Comparison of ENCODE assay signal across 1 cellular context in the genomic region with DNA sequence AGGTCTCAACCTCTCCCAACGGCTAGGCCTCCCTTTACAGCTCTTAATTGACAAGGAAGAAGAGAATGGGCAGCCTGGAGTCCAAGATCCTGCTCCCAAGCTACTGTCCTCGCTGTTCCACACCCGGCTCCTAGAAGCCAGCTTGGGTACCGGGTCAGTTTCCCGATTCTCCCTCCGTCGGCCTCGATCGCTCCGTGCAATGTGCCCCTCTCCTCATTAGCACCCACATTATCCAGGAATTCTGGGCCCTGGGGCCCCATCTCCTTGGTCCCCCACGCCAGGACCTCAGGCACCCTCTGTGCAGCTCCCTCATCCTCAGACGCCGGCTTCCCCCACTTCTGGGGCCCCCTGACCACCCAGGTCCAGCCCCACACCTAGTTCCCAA.
TF ChIP-seq lines count a peak whose summit lies in the region.

No MANE protein-coding gene starts in this region.

TF ChIP-seq in H1, 55 proteins besides CTCF, POLR2A, EP300 and RAD21:
- TF ChIP-seq RBBP5 (IDR thresholded peaks at IDR 0.05; ENCODE audit: borderline replicate concordance, low read depth, low read length) = no peak
- TF ChIP-seq SP4 (IDR thresholded peaks at IDR 0.05; ENCODE audit: low read length) = no peak
- TF ChIP-seq BRCA1 (IDR thresholded peaks at IDR 0.05; ENCODE audit: low read depth, low read length) = no peak
- TF ChIP-seq SAP30 (IDR thresholded peaks at IDR 0.05; ENCODE audit: insufficient read depth, insufficient replicate concordance, low read length) = peak; percentile 46
- TF ChIP-seq ASH2L (IDR thresholded peaks at IDR 0.05; ENCODE audit: low read length) = peak; percentile 28
- no peak for TF ChIP-seq BCL11A (IDR thresholded peaks at IDR 0.05; ENCODE audit: low read depth in 2 of 2, low read length in 2 of 2)
- 0 out of 4 replicates have a peak, but pooled peaks of 1 of the 2 experiments have one; percentile 24 for TF ChIP-seq HDAC2 (IDR thresholded peaks at IDR 0.05; ENCODE audit: borderline replicate concordance in 1 of 2, low read depth in 2 of 2, low read length in 2 of 2)
